8 cellular contexts compared by ENCODE assay signal in the genomic region with DNA sequence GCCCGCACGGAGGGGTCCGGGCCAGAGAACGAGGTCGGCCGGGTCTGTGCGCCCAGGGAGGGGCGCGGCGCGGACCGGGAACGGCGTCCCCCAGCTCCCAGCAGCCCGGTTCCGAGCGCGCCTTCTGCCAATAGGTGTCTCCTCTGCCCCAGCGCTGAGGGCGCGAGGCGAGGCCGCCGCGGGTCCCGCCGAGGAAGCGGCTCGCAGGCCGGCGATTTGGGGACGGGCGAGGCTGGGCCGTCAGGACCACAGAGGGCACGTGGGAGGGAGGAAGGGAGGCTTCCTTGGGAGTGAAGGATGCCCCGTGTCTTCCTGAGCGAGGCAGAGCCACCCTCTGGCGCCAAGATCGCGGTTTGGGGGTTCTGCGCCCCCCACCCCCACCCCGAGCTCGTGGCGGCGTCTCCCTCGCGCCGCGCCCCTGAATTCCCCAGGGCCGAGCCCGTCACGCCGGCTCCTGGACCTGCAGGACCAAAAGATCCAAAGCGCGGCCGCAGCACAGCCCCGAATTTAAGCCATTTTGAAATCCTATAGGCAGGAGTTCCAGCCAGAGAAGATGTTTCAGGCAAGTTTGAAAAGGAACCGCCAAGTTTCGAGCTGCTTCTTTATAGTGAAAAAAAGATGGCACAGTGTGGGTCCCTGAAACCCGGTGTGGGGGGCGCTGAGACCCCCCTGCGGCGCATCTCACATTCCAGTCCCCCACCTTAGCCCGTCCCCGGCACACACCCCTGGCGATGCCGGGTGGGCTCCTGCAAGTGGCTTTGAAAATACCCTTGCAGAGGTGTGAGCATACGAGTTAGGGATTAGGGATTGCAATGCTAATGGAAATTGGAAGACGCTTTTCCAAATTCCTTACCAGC. TPM values are rescaled to one million over a fixed set of nuclear protein-coding genes. Genes with fewer than 3 reads are reported as not detected.
DNase-seq lines count a peak whose midpoint lies in the region; ATAC-seq and TF ChIP-seq lines count a peak whose summit lies in the region.

No MANE protein-coding gene starts in this region.

- H3K36me3 Mint-ChIP-seq in natural killer cell treated with Interleukin-12 subunit alpha and Interleukin-12 subunit beta and Interleukin-15 and Interleukin-18, amount 100 ng/mL, for 72 hours, result no peaks in the 10 kb centered on the region

- TF ChIP-seq CTCF in VCaP (conservative IDR thresholded peaks at IDR 0.05), result peak; percentile 51

- peaks cover 20% of the 10 kb centered on the region in 2 donors for H3K4me1 Mint-ChIP-seq in natural killer cell treated with Interleukin-12 subunit alpha and Interleukin-12 subunit beta and Interleukin-15 and Interleukin-18, amount 100 ng/mL, for 72 hours (ENCODE audit: low read depth in 2 of 2)

- peaks cover 13% of the 10 kb centered on the region in 2 donors for H3K27me3 Mint-ChIP-seq in natural killer cell treated with Interleukin-12 subunit alpha and Interleukin-12 subunit beta and Interleukin-15 and Interleukin-18, amount 100 ng/mL, for 72 hours

- peak; percentile 46 for TF ChIP-seq POLR2A in erythroblast (IDR thresholded peaks at IDR 0.05; ENCODE audit: low read length)

- DNase-seq in Daoy (ENCODE audit: low read depth) (peak; percentile 64), erythroblast (lab: John Stamatoyannopoulos, UW) (peak; percentile 66 to 69), NCI-H2196 treated with DMSO at 0.1 percent for 48 hours (lab: John Stamatoyannopoulos, UW; ENCODE audit: unreplicated experiment) (no peak)
- no peak for DNase-seq in natural killer cell treated with Interleukin-12 subunit alpha and Interleukin-12 subunit beta and Interleukin-15 and Interleukin-18, amount 100 ng/mL, for 72 hours (ENCODE audit: low spot score)

- H3K4me3 Mint-ChIP-seq in natural killer cell treated with Interleukin-12 subunit alpha and Interleukin-12 subunit beta and Interleukin-15 and Interleukin-18, amount 100 ng/mL, for 72 hours, result peak overlapping the region; percentile 45

- ATAC-seq in HG02759 (IDR thresholded peaks at IDR 0.05; ENCODE audit: unreplicated experiment) (peak; percentile 37), GM19035 (IDR thresholded peaks at IDR 0.05; ENCODE audit: unreplicated experiment) (no peak), HG03196 (IDR thresholded peaks at IDR 0.05; ENCODE audit: unreplicated experiment) (no peak)
- no peak for ATAC-seq in natural killer cell treated with Interleukin-12 subunit alpha and Interleukin-12 subunit beta and Interleukin-15 and Interleukin-18, amount 100 ng/mL, for 72 hours

- H3K27ac ChIP-seq in VCaP, result no peak overlapping the region

- no peak overlapping the region for H3K27ac Mint-ChIP-seq in natural killer cell treated with Interleukin-12 subunit alpha and Interleukin-12 subunit beta and Interleukin-15 and Interleukin-18, amount 100 ng/mL, for 72 hours

- no peaks in the 10 kb centered on the region for H3K9me3 Mint-ChIP-seq in natural killer cell treated with Interleukin-12 subunit alpha and Interleukin-12 subunit beta and Interleukin-15 and Interleukin-18, amount 100 ng/mL, for 72 hours

RNA-seq across cellular contexts. Expression of gene NFATC1, which starts 0.9 kb away (rescaled TPM):
- total RNA-seq in Daoy (2014; rRNA removed; shearing (Covaris generic)), result 1.5 and 2.1 TPM in 2 replicates
- total RNA-seq in natural killer cell treated with Interleukin-12 subunit alpha and Interleukin-12 subunit beta and Interleukin-15 and Interleukin-18, amount 100 ng/mL, for 72 hours, result 10 to 100 TPM; 22.3 to 34.4 TPM

Comparison
In these comparisons a context has a peak if more than half of its experiments do, and no peak if none do; other contexts are left out.
1. DNase-seq: peak in Daoy (single experiment) and erythroblast (2 of 2); none in natural killer cell treated with Interleukin-12 subunit alpha and Interleukin-12 subunit beta and Interleukin-15 and Interleukin-18, amount 100 ng/mL, for 72 hours (single experiment) and NCI-H2196 treated with DMSO at 0.1 percent for 48 hours (single experiment).